In genomic region chr11:60899021-60899936, GRCh38 we compare ENCODE assay signal across 7 cellular contexts. TPM values are rescaled to one million over a fixed set of nuclear protein-coding genes. Genes with fewer than 3 reads are reported as not detected.
A peak's percentile ranks its signal among the peaks of the same experiment; 100 is the strongest.
DNase-seq lines count a peak whose midpoint lies in the region; ATAC-seq, FAIRE-seq and TF ChIP-seq lines count a peak whose summit lies in the region.

No MANE protein-coding gene starts in this region.

- no peak overlapping the region for H3K4me3 Mint-ChIP-seq in astrocyte (ENCODE audit: unreplicated experiment)
- no peak overlapping the region for H3K4me3 Mint-ChIP-seq in activated T-helper 2 cell treated with anti-CD3 and anti-CD28 coated beads, Interferon-gamma antibody, Interleukin-2, Interleukin-4, amounts not matched to agents 10 μg/mL and 5 μg/mL and 100 μg/mL, durations not matched to agents 14 hours and 24 hours and 36 hours (ENCODE audit: low read depth)

- no CpG with 5 or more reads among the region's 12 CpGs for WGBS in iPS DF 6.9 (ENCODE audit: insufficient coverage, insufficient read length)
- WGBS in smooth muscle cell (ENCODE audit: low lambda C conversion rate): 65% methylated on average over 12 of the region's 12 CpGs

- no peak overlapping the region for H3K4me3 ChIP-seq in astrocyte (ENCODE audit: insufficient read depth, low read depth, low read length)
- no peak overlapping the region for H3K4me3 ChIP-seq in iPS DF 6.9 (ENCODE audit: low read length)
- no peak overlapping the region for H3K4me3 ChIP-seq in smooth muscle cell

- H3K4me2 ChIP-seq in astrocyte (ENCODE audit: low read length) (no peak overlapping the region), smooth muscle cell (no peak overlapping the region)

- H3K36me3 Mint-ChIP-seq in astrocyte (ENCODE audit: low read depth, unreplicated experiment): peaks cover 13% of the 10 kb centered on the region
- H3K36me3 Mint-ChIP-seq in activated T-helper 2 cell treated with anti-CD3 and anti-CD28 coated beads, Interferon-gamma antibody, Interleukin-2, Interleukin-4, amounts not matched to agents 10 μg/mL and 5 μg/mL and 100 μg/mL, durations not matched to agents 14 hours and 24 hours and 36 hours (ENCODE audit: low read depth): peaks cover 94% of the 10 kb centered on the region

- H3K9me3 ChIP-seq in astrocyte (ENCODE audit: insufficient read depth, low read depth, low read length) (no peaks in the 10 kb centered on the region), iPS DF 6.9 (ENCODE audit: control insufficient read depth, insufficient read depth, low read length) (no peaks in the 10 kb centered on the region), smooth muscle cell (replicated peaks; ENCODE audit: low read depth) (no peaks in the 10 kb centered on the region)

- peaks cover 18% of the 10 kb centered on the region for H3K79me2 ChIP-seq in astrocyte (ENCODE audit: insufficient read depth, low read length)
- H3K79me2 ChIP-seq in smooth muscle cell (ENCODE audit: low read depth): peaks cover 9% of the 10 kb centered on the region

- intact Hi-C loops in activated T-helper 2 cell treated with anti-CD3 and anti-CD28 coated beads, Interferon-gamma antibody, Interleukin-2, Interleukin-4, amounts not matched to agents 10 μg/mL and 5 μg/mL and 100 μg/mL, durations not matched to agents 14 hours and 24 hours and 36 hours (cut with micrococcal nuclease): loop anchor here (1.0 kb wide), 1 partner anchor 68 kb away; no protein-coding TSS in a partner anchor

- H3K36me3 ChIP-seq in astrocyte (ENCODE audit: insufficient read depth, low read length) (peaks cover 60% of the 10 kb centered on the region), iPS DF 6.9 (ENCODE audit: control insufficient read depth, insufficient read depth, low read length) (peaks cover 33% of the 10 kb centered on the region), smooth muscle cell (ENCODE audit: low read depth) (peaks cover 24% of the 10 kb centered on the region)

- ATAC-seq in GM18511 (IDR thresholded peaks at IDR 0.05; ENCODE audit: unreplicated experiment): peak; percentile 59

- H3K27ac ChIP-seq in astrocyte (ENCODE audit: low read depth, low read length) (peak overlapping the region; percentile 4), iPS DF 6.9 (ENCODE audit: low read length) (no peak overlapping the region), smooth muscle cell (ENCODE audit: low read depth) (no peak overlapping the region)

- H3K4me1 ChIP-seq in astrocyte (ENCODE audit: insufficient read depth, low read length): no peaks in the 10 kb centered on the region
- no peaks in the 10 kb centered on the region for H3K4me1 ChIP-seq in iPS DF 6.9 (ENCODE audit: control insufficient read depth, insufficient read depth, low read length)
- no peaks in the 10 kb centered on the region for H3K4me1 ChIP-seq in smooth muscle cell (ENCODE audit: low read depth)

- peak; percentile 72 for DNase-seq in D341Med (ENCODE audit: low spot score)
- peak; percentile 79 for DNase-seq in NCI-H2227 (lab: John Stamatoyannopoulos, UW; ENCODE audit: unreplicated experiment)
- peak; percentile 22 for DNase-seq in astrocyte (ENCODE audit: low read depth)
- peak; percentile 55 for DNase-seq in iPS DF 6.9 (ENCODE audit: low read depth, low spot score)
- DNase-seq in smooth muscle cell (lab: John Stamatoyannopoulos, UW; ENCODE audit: unreplicated experiment): no peak
- DNase-seq in activated T-helper 2 cell treated with anti-CD3 and anti-CD28 coated beads, Interferon-gamma antibody, Interleukin-2, Interleukin-4, amounts not matched to agents 10 μg/mL and 5 μg/mL and 100 μg/mL, durations not matched to agents 14 hours and 24 hours and 36 hours (ENCODE audit: low spot score): no peak

- FAIRE-seq in astrocyte (lab: Jason Lieb, UNC): no peak

- peak; percentile 99 for TF ChIP-seq CTCF in astrocyte (IDR thresholded peaks at IDR 0.05; ENCODE audit: insufficient read depth, low read depth, low read length)
- TF ChIP-seq CTCF in smooth muscle cell (IDR thresholded peaks at IDR 0.05; ENCODE audit: borderline replicate concordance, insufficient read depth, poor library complexity, severe bottlenecking): peak; percentile 94

- peaks cover 63% of the 10 kb centered on the region for H4K20me1 ChIP-seq in astrocyte (ENCODE audit: insufficient read depth, low read length)
- H4K20me1 ChIP-seq in smooth muscle cell (ENCODE audit: low read depth): peaks cover 22% of the 10 kb centered on the region

- H3K27me3 Mint-ChIP-seq in astrocyte (ENCODE audit: low read depth, unreplicated experiment): no peaks in the 10 kb centered on the region
- no peaks in the 10 kb centered on the region for H3K27me3 Mint-ChIP-seq in activated T-helper 2 cell treated with anti-CD3 and anti-CD28 coated beads, Interferon-gamma antibody, Interleukin-2, Interleukin-4, amounts not matched to agents 10 μg/mL and 5 μg/mL and 100 μg/mL, durations not matched to agents 14 hours and 24 hours and 36 hours (ENCODE audit: low read depth)

- H3K9ac ChIP-seq in astrocyte (ENCODE audit: low read length) (no peak overlapping the region), smooth muscle cell (ENCODE audit: low read depth) (no peak overlapping the region)

- H3K27me3 ChIP-seq in astrocyte (ENCODE audit: insufficient read depth, low read length) (no peaks in the 10 kb centered on the region), iPS DF 6.9 (ENCODE audit: control insufficient read depth, insufficient read depth, low read length) (no peaks in the 10 kb centered on the region), smooth muscle cell (ENCODE audit: low read depth) (no peaks in the 10 kb centered on the region)

- H3F3A ChIP-seq in smooth muscle cell (ENCODE audit: low read depth): peaks cover 8% of the 10 kb centered on the region

- H3K4me1 Mint-ChIP-seq in astrocyte (ENCODE audit: low read depth, unreplicated experiment): peaks cover 3% of the 10 kb centered on the region
- peaks cover 9% of the 10 kb centered on the region for H3K4me1 Mint-ChIP-seq in activated T-helper 2 cell treated with anti-CD3 and anti-CD28 coated beads, Interferon-gamma antibody, Interleukin-2, Interleukin-4, amounts not matched to agents 10 μg/mL and 5 μg/mL and 100 μg/mL, durations not matched to agents 14 hours and 24 hours and 36 hours (ENCODE audit: low read depth)

- H2AFZ ChIP-seq in astrocyte (ENCODE audit: low read depth, low read length) (no peak overlapping the region), smooth muscle cell (ENCODE audit: low read depth) (no peak overlapping the region)

- no peaks in the 10 kb centered on the region for H3K9me3 Mint-ChIP-seq in astrocyte (ENCODE audit: unreplicated experiment)
- H3K9me3 Mint-ChIP-seq in activated T-helper 2 cell treated with anti-CD3 and anti-CD28 coated beads, Interferon-gamma antibody, Interleukin-2, Interleukin-4, amounts not matched to agents 10 μg/mL and 5 μg/mL and 100 μg/mL, durations not matched to agents 14 hours and 24 hours and 36 hours: no peaks in the 10 kb centered on the region

- H3K27ac Mint-ChIP-seq in astrocyte (ENCODE audit: unreplicated experiment): no peak overlapping the region
- no peak overlapping the region for H3K27ac Mint-ChIP-seq in activated T-helper 2 cell treated with anti-CD3 and anti-CD28 coated beads, Interferon-gamma antibody, Interleukin-2, Interleukin-4, amounts not matched to agents 10 μg/mL and 5 μg/mL and 100 μg/mL, durations not matched to agents 14 hours and 24 hours and 36 hours

RNA-seq across cellular contexts. Expression of gene PRPF19, which starts 7.1 kb away (rescaled TPM):
- total RNA-seq in astrocyte (58.4 and 61.9 TPM in 2 replicates), smooth muscle cell (33.0 and 36.3 TPM in 2 replicates)
- polyA plus RNA-seq in smooth muscle cell: 10.2 and 14.1 TPM in 2 replicates
- total RNA-seq in activated T-helper 2 cell treated with anti-CD3 and anti-CD28 coated beads, Interferon-gamma antibody, Interleukin-2, Interleukin-4, amounts not matched to agents 10 μg/mL and 5 μg/mL and 100 μg/mL, durations not matched to agents 14 hours and 24 hours and 36 hours: 170 and 182 TPM in 2 replicates

RNA-seq across cellular contexts. Expression of gene TMEM109, which starts 14.7 kb away (rescaled TPM):
- 72.8 and 72.9 TPM in 2 replicates for total RNA-seq in astrocyte
- total RNA-seq in smooth muscle cell: 19.8 and 48.5 TPM in 2 replicates
- polyA plus RNA-seq in smooth muscle cell: 99.7 and 107 TPM in 2 replicates
- total RNA-seq in activated T-helper 2 cell treated with anti-CD3 and anti-CD28 coated beads, Interferon-gamma antibody, Interleukin-2, Interleukin-4, amounts not matched to agents 10 μg/mL and 5 μg/mL and 100 μg/mL, durations not matched to agents 14 hours and 24 hours and 36 hours: 112 and 120 TPM in 2 replicates

RNA-seq across cellular contexts. Expression of gene TMEM132A, which starts 25.0 kb away (rescaled TPM):
- 117 TPM in 2 replicates for total RNA-seq in astrocyte
- total RNA-seq in smooth muscle cell: 40.7 and 46.6 TPM in 2 replicates
- 91.3 and 108 TPM in 2 replicates for polyA plus RNA-seq in smooth muscle cell
- total RNA-seq in activated T-helper 2 cell treated with anti-CD3 and anti-CD28 coated beads, Interferon-gamma antibody, Interleukin-2, Interleukin-4, amounts not matched to agents 10 μg/mL and 5 μg/mL and 100 μg/mL, durations not matched to agents 14 hours and 24 hours and 36 hours: 1.1 and 1.2 TPM in 2 replicates

RNA-seq across cellular contexts. Expression of gene ZP1, which starts 31.9 kb away (rescaled TPM):
- 0.43 TPM in 1 of 2 replicates, not detected in the other for total RNA-seq in astrocyte
- total RNA-seq in smooth muscle cell: 0.94 TPM in 1 of 2 replicates, not detected in the other
- polyA plus RNA-seq in smooth muscle cell: 1.4 and 2.9 TPM in 2 replicates
- not detected in 2 replicates for total RNA-seq in activated T-helper 2 cell treated with anti-CD3 and anti-CD28 coated beads, Interferon-gamma antibody, Interleukin-2, Interleukin-4, amounts not matched to agents 10 μg/mL and 5 μg/mL and 100 μg/mL, durations not matched to agents 14 hours and 24 hours and 36 hours

RNA-seq across cellular contexts. Expression of gene PTGDR2, which starts 43.5 kb away (rescaled TPM):
- total RNA-seq in astrocyte: not detected in 2 replicates
- 0.04 TPM in 1 of 2 replicates, not detected in the other for total RNA-seq in smooth muscle cell
- 0.08 and 0.45 TPM in 2 replicates for polyA plus RNA-seq in smooth muscle cell
- total RNA-seq in activated T-helper 2 cell treated with anti-CD3 and anti-CD28 coated beads, Interferon-gamma antibody, Interleukin-2, Interleukin-4, amounts not matched to agents 10 μg/mL and 5 μg/mL and 100 μg/mL, durations not matched to agents 14 hours and 24 hours and 36 hours: 0.28 and 0.32 TPM in 2 replicates

Comparison
In these comparisons a context has a peak if more than half of its experiments do, and no peak if none do; other contexts are left out.
1. DNase-seq: peak in D341Med (single experiment), NCI-H2227 (single experiment), astrocyte (single experiment) and iPS DF 6.9 (single experiment); none in smooth muscle cell (single experiment) and activated T-helper 2 cell treated with anti-CD3 and anti-CD28 coated beads, Interferon-gamma antibody, Interleukin-2, Interleukin-4, amounts not matched to agents 10 μg/mL and 5 μg/mL and 100 μg/mL, durations not matched to agents 14 hours and 24 hours and 36 hours (single experiment).
2. RNA of gene TMEM132A, which starts 25.0 kb away (total RNA-seq): 117 TPM in astrocyte and 40.7 to 46.6 TPM in smooth muscle cell; 1.1 to 1.2 TPM in activated T-helper 2 cell treated with anti-CD3 and anti-CD28 coated beads, Interferon-gamma antibody, Interleukin-2, Interleukin-4, amounts not matched to agents 10 μg/mL and 5 μg/mL and 100 μg/mL, durations not matched to agents 14 hours and 24 hours and 36 hours; every median in the first group is over 10 times any median in the second.